ENCODE assay signal across 8 cellular contexts in genomic region chr15:73560501-73561117, GRCh38.
A peak's percentile ranks its signal among the peaks of the same experiment; 100 is the strongest.
DNase-seq lines count a peak whose midpoint lies in the region; ATAC-seq and TF ChIP-seq lines count a peak whose summit lies in the region.

No MANE protein-coding gene starts in this region.

- no peaks in the 10 kb centered on the region for H3K4me1 ChIP-seq in MM.1S (ENCODE audit: low read length)

- H3K4me3 Mint-ChIP-seq in endothelial cell (ENCODE audit: unreplicated experiment) (no peak overlapping the region), nephron (no peak overlapping the region)
- no peak overlapping the region for H3K4me3 Mint-ChIP-seq in activated naive CD8-positive, alpha-beta T cell treated with anti-CD3 and anti-CD28 coated beads, Interleukin-2, amount 50 U/mL, for 24 hours

- H4K20me1 ChIP-seq in MM.1S (ENCODE audit: insufficient read depth, low read length), result no peaks in the 10 kb centered on the region

- no peaks in the 10 kb centered on the region for H3K27me3 Mint-ChIP-seq in endothelial cell (ENCODE audit: unreplicated experiment)
- H3K27me3 Mint-ChIP-seq in nephron (ENCODE audit: low read depth), result no peaks in the 10 kb centered on the region
- H3K27me3 Mint-ChIP-seq in activated naive CD8-positive, alpha-beta T cell treated with anti-CD3 and anti-CD28 coated beads, Interleukin-2, amount 50 U/mL, for 24 hours, result no peaks in the 10 kb centered on the region

- H3K9me3 ChIP-seq in MM.1S (replicated peaks; ENCODE audit: insufficient read depth, low read length), result no peaks in the 10 kb centered on the region

- peak overlapping the region; percentile 59 for H3K27ac Mint-ChIP-seq in endothelial cell (ENCODE audit: unreplicated experiment)
- peak overlapping the region; percentile 26 to 68 (median 63) for H3K27ac Mint-ChIP-seq in nephron
- no peak overlapping the region for H3K27ac Mint-ChIP-seq in activated naive CD8-positive, alpha-beta T cell treated with anti-CD3 and anti-CD28 coated beads, Interleukin-2, amount 50 U/mL, for 24 hours

- peak; percentile 71 for DNase-seq in EH (ENCODE audit: low read depth)
- DNase-seq in MM.1S, result peak; percentile 64
- peak; percentile 73 for DNase-seq in RPMI8226
- no peak for DNase-seq in endothelial cell (ENCODE audit: low spot score)
- no peak for DNase-seq in activated naive CD8-positive, alpha-beta T cell treated with anti-CD3 and anti-CD28 coated beads, Interleukin-2, amount 50 U/mL, for 24 hours

- H3K36me3 ChIP-seq in MM.1S (replicated peaks; ENCODE audit: insufficient read depth, low read length), result no peaks in the 10 kb centered on the region

- peaks cover 27% of the 10 kb centered on the region for H3K36me3 Mint-ChIP-seq in endothelial cell (ENCODE audit: low read depth, unreplicated experiment)
- peaks cover 49% of the 10 kb centered on the region for H3K36me3 Mint-ChIP-seq in nephron (ENCODE audit: low read depth)
- H3K36me3 Mint-ChIP-seq in activated naive CD8-positive, alpha-beta T cell treated with anti-CD3 and anti-CD28 coated beads, Interleukin-2, amount 50 U/mL, for 24 hours (ENCODE audit: low read depth), result peaks cover 22% of the 10 kb centered on the region

- ATAC-seq in GM18907 (IDR thresholded peaks at IDR 0.05; ENCODE audit: unreplicated experiment) (no peak), GM18519 (IDR thresholded peaks at IDR 0.05; ENCODE audit: low FRiP score, unreplicated experiment) (no peak)
- ATAC-seq in activated naive CD8-positive, alpha-beta T cell treated with anti-CD3 and anti-CD28 coated beads, Interleukin-2, amount 50 U/mL, for 24 hours, result no peak

- H2AFZ ChIP-seq in MM.1S (ENCODE audit: low read length), result no peak overlapping the region

- no peaks in the 10 kb centered on the region for H3K27me3 ChIP-seq in MM.1S (replicated peaks; ENCODE audit: insufficient read depth, low read length)

- no peak overlapping the region for H3K9ac ChIP-seq in MM.1S (ENCODE audit: low read length)

- H3K4me1 Mint-ChIP-seq in endothelial cell (ENCODE audit: unreplicated experiment) (peaks cover 19% of the 10 kb centered on the region), nephron (peaks cover 12% of the 10 kb centered on the region)
- H3K4me1 Mint-ChIP-seq in activated naive CD8-positive, alpha-beta T cell treated with anti-CD3 and anti-CD28 coated beads, Interleukin-2, amount 50 U/mL, for 24 hours, result peaks cover 4% of the 10 kb centered on the region

- H3K4me2 ChIP-seq in MM.1S (ENCODE audit: low read depth, low read length), result no peak overlapping the region

- no peaks in the 10 kb centered on the region for H3K9me2 ChIP-seq in MM.1S (replicated peaks; ENCODE audit: insufficient read depth, low read length)

- H3K79me2 ChIP-seq in MM.1S (ENCODE audit: low read length), result no peaks in the 10 kb centered on the region

- H3K27ac ChIP-seq in MM.1S (ENCODE audit: low read length), result no peak overlapping the region

- H3K4me3 ChIP-seq in MM.1S (ENCODE audit: low read length), result no peak overlapping the region

- H3F3A ChIP-seq in MM.1S (ENCODE audit: insufficient read depth, low read length), result no peaks in the 10 kb centered on the region

- H3K9me3 Mint-ChIP-seq in endothelial cell (ENCODE audit: unreplicated experiment), result no peaks in the 10 kb centered on the region
- no peaks in the 10 kb centered on the region for H3K9me3 Mint-ChIP-seq in nephron
- no peaks in the 10 kb centered on the region for H3K9me3 Mint-ChIP-seq in activated naive CD8-positive, alpha-beta T cell treated with anti-CD3 and anti-CD28 coated beads, Interleukin-2, amount 50 U/mL, for 24 hours

- peak; percentile 29 for TF ChIP-seq CTCF in MM.1S (IDR thresholded peaks at IDR 0.05; ENCODE audit: low read length)
- TF ChIP-seq CTCF in endothelial cell (IDR thresholded peaks at IDR 0.05; ENCODE audit: unreplicated experiment), result peak; percentile 54
- TF ChIP-seq CTCF in nephron (IDR thresholded peaks at IDR 0.05; ENCODE audit: unreplicated experiment in 3 of 3), result peak; percentile 60 to 74 (median 62)

Comparison
In these comparisons a context has a peak if more than half of its experiments do, and no peak if none do; other contexts are left out.
1. DNase-seq: peak in EH (single experiment), MM.1S (single experiment) and RPMI8226 (single experiment); none in endothelial cell (single experiment) and activated naive CD8-positive, alpha-beta T cell treated with anti-CD3 and anti-CD28 coated beads, Interleukin-2, amount 50 U/mL, for 24 hours (single experiment).
2. Peak in every context shown above with its lines, with median percentiles within 50 percentile points of each other: CTCF ChIP-seq.